1 cellular context compared by ENCODE assay signal in the genomic region with DNA sequence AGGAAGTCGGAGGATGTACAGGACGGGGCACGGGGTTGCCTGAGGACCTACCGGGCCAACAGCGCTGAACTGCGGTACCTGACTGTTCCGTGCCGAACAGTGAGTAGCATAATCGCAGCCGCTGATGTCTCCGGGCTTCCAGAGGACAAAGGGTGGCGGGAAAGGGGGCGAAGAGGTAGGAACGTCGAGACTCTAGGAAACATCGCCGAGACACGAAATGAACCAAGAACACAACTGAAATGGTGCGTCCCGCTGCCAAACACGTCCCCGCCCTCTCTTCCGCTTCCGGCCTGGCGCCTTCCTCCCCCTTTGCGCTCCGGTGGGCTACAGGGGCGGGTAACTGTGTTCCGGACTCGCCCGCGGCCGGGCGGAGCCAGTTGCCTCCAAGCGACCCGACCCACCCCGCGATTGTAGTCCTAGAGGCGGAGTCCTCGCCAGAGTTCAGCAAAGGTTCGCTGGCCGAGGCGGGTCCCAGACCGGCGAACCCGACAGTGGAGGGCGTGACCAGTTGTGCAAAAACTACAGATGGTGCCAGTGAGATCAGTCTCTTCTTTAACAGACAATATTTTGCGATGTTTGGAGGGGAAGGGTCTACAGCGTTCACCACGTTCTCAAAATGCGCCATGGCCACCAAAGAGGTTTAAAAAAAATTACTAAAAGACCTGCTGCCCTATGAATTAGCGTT.
TF ChIP-seq lines count a peak whose summit lies in the region.

A gene (minus strand): TSS at position 257 of the 685 bp plus-strand sequence. CDS start 54 bp downstream, at position 203.

TF ChIP-seq in WTC11, 78 proteins besides CTCF, POLR2A, EP300 and RAD21 (continued from another document):
- TF ChIP-seq, protein P1, sequence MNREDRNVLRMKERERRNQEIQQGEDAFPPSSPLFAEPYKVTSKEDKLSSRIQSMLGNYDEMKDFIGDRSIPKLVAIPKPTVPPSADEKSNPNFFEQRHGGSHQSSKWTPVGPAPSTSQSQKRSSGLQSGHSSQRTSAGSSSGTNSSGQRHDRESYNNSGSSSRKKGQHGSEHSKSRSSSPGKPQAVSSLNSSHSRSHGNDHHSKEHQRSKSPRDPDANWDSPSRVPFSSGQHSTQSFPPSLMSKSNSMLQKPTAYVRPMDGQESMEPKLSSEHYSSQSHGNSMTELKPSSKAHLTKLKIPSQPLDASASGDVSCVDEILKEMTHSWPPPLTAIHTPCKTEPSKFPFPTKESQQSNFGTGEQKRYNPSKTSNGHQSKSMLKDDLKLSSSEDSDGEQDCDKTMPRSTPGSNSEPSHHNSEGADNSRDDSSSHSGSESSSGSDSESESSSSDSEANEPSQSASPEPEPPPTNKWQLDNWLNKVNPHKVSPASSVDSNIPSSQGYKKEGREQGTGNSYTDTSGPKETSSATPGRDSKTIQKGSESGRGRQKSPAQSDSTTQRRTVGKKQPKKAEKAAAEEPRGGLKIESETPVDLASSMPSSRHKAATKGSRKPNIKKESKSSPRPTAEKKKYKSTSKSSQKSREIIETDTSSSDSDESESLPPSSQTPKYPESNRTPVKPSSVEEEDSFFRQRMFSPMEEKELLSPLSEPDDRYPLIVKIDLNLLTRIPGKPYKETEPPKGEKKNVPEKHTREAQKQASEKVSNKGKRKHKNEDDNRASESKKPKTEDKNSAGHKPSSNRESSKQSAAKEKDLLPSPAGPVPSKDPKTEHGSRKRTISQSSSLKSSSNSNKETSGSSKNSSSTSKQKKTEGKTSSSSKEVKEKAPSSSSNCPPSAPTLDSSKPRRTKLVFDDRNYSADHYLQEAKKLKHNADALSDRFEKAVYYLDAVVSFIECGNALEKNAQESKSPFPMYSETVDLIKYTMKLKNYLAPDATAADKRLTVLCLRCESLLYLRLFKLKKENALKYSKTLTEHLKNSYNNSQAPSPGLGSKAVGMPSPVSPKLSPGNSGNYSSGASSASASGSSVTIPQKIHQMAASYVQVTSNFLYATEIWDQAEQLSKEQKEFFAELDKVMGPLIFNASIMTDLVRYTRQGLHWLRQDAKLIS (CRISPR knock-in tag; IDR thresholded peaks at IDR 0.05; ENCODE audit: borderline replicate concordance) = peak; percentile 88; the same call in 1 of the 2 replicates
- TF ChIP-seq, protein P2, sequence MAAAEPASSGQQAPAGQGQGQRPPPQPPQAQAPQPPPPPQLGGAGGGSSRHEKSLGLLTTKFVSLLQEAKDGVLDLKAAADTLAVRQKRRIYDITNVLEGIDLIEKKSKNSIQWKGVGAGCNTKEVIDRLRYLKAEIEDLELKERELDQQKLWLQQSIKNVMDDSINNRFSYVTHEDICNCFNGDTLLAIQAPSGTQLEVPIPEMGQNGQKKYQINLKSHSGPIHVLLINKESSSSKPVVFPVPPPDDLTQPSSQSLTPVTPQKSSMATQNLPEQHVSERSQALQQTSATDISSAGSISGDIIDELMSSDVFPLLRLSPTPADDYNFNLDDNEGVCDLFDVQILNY (CRISPR knock-in tag; IDR thresholded peaks at IDR 0.05) = peak; percentile 69; the same call in 1 of the 2 replicates
- TF ChIP-seq FOXK1 (CRISPR knock-in tag; IDR thresholded peaks at IDR 0.05) (peak; percentile 88), NR1H2 (CRISPR knock-in tag; IDR thresholded peaks at IDR 0.05) (no peak), FOXJ3 (CRISPR knock-in tag; IDR thresholded peaks at IDR 0.05; ENCODE audit: borderline replicate concordance) (no peak), TEAD1 (CRISPR knock-in tag; IDR thresholded peaks at IDR 0.05) (peak; percentile 77; the same call in 1 of the 2 replicates), ELF4 (CRISPR knock-in tag; IDR thresholded peaks at IDR 0.05; ENCODE audit: low read depth) (no peak)
